Comparison of ENCODE assay signal across 16 cellular contexts in genomic region chr6:104537185-104537584, GRCh38.
DNase-seq lines count a peak whose midpoint lies in the region; ATAC-seq, FAIRE-seq and TF ChIP-seq lines count a peak whose summit lies in the region.
"Had no signal": no experiment of that assay in that cellular context is flagged by ENCODE, and none has a peak within 500 bp of the region (broad histone marks: within the 10 kb centered on the region; RNA-seq: fewer than 3 reads in every experiment).

No MANE protein-coding gene starts in this region.

- H3K18ac ChIP-seq in IMR-90 (ENCODE audit: low read depth, low read length): no peak overlapping the region

- H3K27ac Mint-ChIP-seq in endodermal cell: no peak overlapping the region
- H3K27ac Mint-ChIP-seq: activated CD4-positive, alpha-beta memory T cell treated with anti-CD3 and anti-CD28 coated beads for 36 hours; nephron had no signal

- H2BK120ac ChIP-seq in IMR-90 (ENCODE audit: low read depth, low read length): no peak overlapping the region

- H3K9ac ChIP-seq in IMR-90 (ENCODE audit: low read depth, low read length): no peak overlapping the region
- no peak overlapping the region for H3K9ac ChIP-seq in endodermal cell (ENCODE audit: extremely low read depth, low read length, poor library complexity, severe bottlenecking)

- no peak for TF ChIP-seq POLR2A in IMR-90 (IDR thresholded peaks at IDR 0.05; ENCODE audit: low read depth, low read length)

- no peaks in the 10 kb centered on the region for H3K36me3 Mint-ChIP-seq in endodermal cell (ENCODE audit: low read depth)
- H3K36me3 Mint-ChIP-seq: activated CD4-positive, alpha-beta memory T cell treated with anti-CD3 and anti-CD28 coated beads for 36 hours had no signal

- POLR2A ChIA-PET in AG04449 (lab: Yijun Ruan, JAX) (no interaction called here), IMR-90 (lab: Charles Lee; ENCODE audit: unreplicated experiment) (no interaction called here)

- no peak overlapping the region for H2AK9ac ChIP-seq in IMR-90 (replicated peaks; ENCODE audit: low read depth, low read length, poor library complexity)

- H3K79me1 ChIP-seq in IMR-90 (ENCODE audit: low read depth in 1 of 2, low read length in 2 of 2): no peaks in the 10 kb centered on the region

- H3K9me3 Mint-ChIP-seq in endodermal cell: no peaks in the 10 kb centered on the region
- H3K9me3 Mint-ChIP-seq: activated CD4-positive, alpha-beta memory T cell treated with anti-CD3 and anti-CD28 coated beads for 36 hours; nephron had no signal

- TF ChIP-seq RAD21 in IMR-90 (IDR thresholded peaks at IDR 0.05; ENCODE audit: low read length): no peak

- no TSS peak for BruUV-seq in IMR-90 (replicated peaks; lab: Mats Ljungman, UMichigan)

- no peak overlapping the region for H2BK20ac ChIP-seq in IMR-90 (ENCODE audit: low read depth, low read length)

- no peak overlapping the region; the same call in 1 of the 2 replicates for H3K4me2 ChIP-seq in IMR-90 (ENCODE audit: low read depth, low read length)
- H3K4me2 ChIP-seq: A549, hepatocyte had no signal

- no peak overlapping the region for H4K8ac ChIP-seq in IMR-90 (ENCODE audit: low read depth in 2 of 2, low read length in 2 of 2)

- H2AK5ac ChIP-seq in IMR-90 (ENCODE audit: low read depth, low read length): no peak overlapping the region

- no peak overlapping the region for H3K14ac ChIP-seq in IMR-90 (replicated peaks; ENCODE audit: low read depth, low read length)

- no peak for FAIRE-seq in bronchial epithelial cell (lab: Jason Lieb, UNC)
- FAIRE-seq: A549, TTC549 had no signal

- no CpG with 5 or more reads among the region's 1 CpG for WGBS in IMR-90 (ENCODE audit: extremely low coverage in 2 of 2, insufficient read length in 1 of 2), 2 experiments
- WGBS in endodermal cell (ENCODE audit: insufficient coverage in 1 of 2, insufficient read length in 1 of 2), 2 experiments: 88 to 92% methylated on average over 1 of the region's 1 CpG
- WGBS in psoas muscle, 3 donors: 74 to 82% (median 74%) methylated on average over 1 of the region's 1 CpG

- TF ChIP-seq CTCF in AG04449 (IDR thresholded peaks at IDR 0.05; ENCODE audit: insufficient read depth, low read length, missing control alignments) (no peak), IMR-90 (conservative IDR thresholded peaks at IDR 0.05; ENCODE audit: low read depth, low read length) (no peak), bronchial epithelial cell (IDR thresholded peaks at IDR 0.05; ENCODE audit: insufficient read depth, low read length, severe bottlenecking) (no peak), endodermal cell (conservative IDR thresholded peaks at IDR 0.05) (no peak), psoas muscle (IDR thresholded peaks at IDR 0.05) (no peak)

- ATAC-seq in IMR-90 (ENCODE audit: low read depth): peak; percentile 81
- ATAC-seq in psoas muscle: no peak
- ATAC-seq: A549; right lobe of liver; stimulated activated naive CD8-positive, alpha-beta T cell treated with anti-CD3 and anti-CD28 coated beads, Interleukin-15, Interleukin-2, amounts not matched to agents 100 U/mL and 50 U/mL, for 24 hours had no signal

- CTCF ChIA-PET in AG04449 (lab: Yijun Ruan, JAX) (interaction anchor here (1.0 to 1.9 kb wide), 3 partner anchors 11 to 239 kb away, joined by 3 to 5 read pairs (median 4); no protein-coding TSS in a partner anchor), IMR-90 (lab: Yijun Ruan, JAX) (interaction anchor here (1.3 kb wide), 1 partner anchor 12 kb away, joined by 3 read pairs; no protein-coding TSS in a partner anchor)

- H3K4me1 ChIP-seq in IMR-90 (ENCODE audit: control insufficient read depth, insufficient read depth, low read length) (no peaks in the 10 kb centered on the region; the same call in 1 of the 2 replicates), endodermal cell (ENCODE audit: control insufficient read depth, insufficient read depth, low read length) (no peaks in the 10 kb centered on the region), psoas muscle (no peaks in the 10 kb centered on the region)
- H3K4me1 ChIP-seq: A549, right lobe of liver had no signal

- H3K27me3 Mint-ChIP-seq in endodermal cell (ENCODE audit: insufficient read depth): no peaks in the 10 kb centered on the region

- peak; percentile 52 for DNase-seq in AG04449 (ENCODE audit: low read depth, low spot score)
- peak; percentile 69 for DNase-seq in IMR-90
- peak; percentile 50 for DNase-seq in bronchial epithelial cell (ENCODE audit: low read depth)
- DNase-seq in kidney glomerular epithelial cell (lab: John Stamatoyannopoulos, UW): peak; percentile 71
- no peak for DNase-seq in endodermal cell
- no peak for DNase-seq in psoas muscle
- no peak for DNase-seq in caudate nucleus (lab: John Stamatoyannopoulos, UW)
- no peak for DNase-seq in NCI-H2107 (lab: John Stamatoyannopoulos, UW)
- DNase-seq: activated CD4-positive, alpha-beta memory T cell treated with anti-CD3 and anti-CD28 coated beads for 36 hours; right lobe of liver; SHP77; stimulated activated naive CD8-positive, alpha-beta T cell treated with anti-CD3 and anti-CD28 coated beads, Interleukin-15, Interleukin-2, amounts not matched to agents 100 U/mL and 50 U/mL, for 24 hours had no signal

- H3K27ac ChIP-seq in IMR-90 (ENCODE audit: insufficient read depth, low read length): no peak overlapping the region
- H3K27ac ChIP-seq in endodermal cell (ENCODE audit: low read depth, low read length): no peak overlapping the region
- no peak overlapping the region for H3K27ac ChIP-seq in psoas muscle
- no peak overlapping the region for H3K27ac ChIP-seq in caudate nucleus (ENCODE audit: low read depth, low read length)
- H3K27ac ChIP-seq: A549, hepatocyte, right lobe of liver had no signal

- no peak overlapping the region for H3K56ac ChIP-seq in IMR-90 (ENCODE audit: extremely low read depth, insufficient read depth, low read length)

- H4K91ac ChIP-seq in IMR-90 (ENCODE audit: insufficient read depth, low read depth, low read length): no peak overlapping the region

- in situ Hi-C loops in IMR-90 (cut with MboI; ENCODE audit: low sequenced_read_pairs): no loop called here

- H3K9me1 ChIP-seq in IMR-90 (ENCODE audit: insufficient read depth, low read length): no peaks in the 10 kb centered on the region

- intact Hi-C loops in IMR-90 (cut with micrococcal nuclease) (no loop called here), psoas muscle (cut with DNase I) (no loop called here)

- no peak overlapping the region for H2BK15ac ChIP-seq in IMR-90 (ENCODE audit: low read depth, low read length)

- no peak overlapping the region for H2BK5ac ChIP-seq in IMR-90 (ENCODE audit: low read depth, low read length, poor library complexity, severe bottlenecking)

- no peak overlapping the region for H2AFZ ChIP-seq in IMR-90 (replicated peaks; ENCODE audit: low read length, poor library complexity)
- H2AFZ ChIP-seq: hepatocyte had no signal

- no peaks in the 10 kb centered on the region for H3K9me3 ChIP-seq in IMR-90 (ENCODE audit: control insufficient read depth, insufficient read depth, low read length)
- H3K9me3 ChIP-seq in endodermal cell (ENCODE audit: control insufficient read depth, low read length): no peaks in the 10 kb centered on the region
- H3K9me3 ChIP-seq in psoas muscle: no peaks in the 10 kb centered on the region
- H3K9me3 ChIP-seq: A549, right lobe of liver had no signal

- no peaks in the 10 kb centered on the region for H4K20me1 ChIP-seq in IMR-90 (ENCODE audit: insufficient read depth, low read length)

- H3K4me3 Mint-ChIP-seq in endodermal cell: no peak overlapping the region
- H3K4me3 Mint-ChIP-seq: activated CD4-positive, alpha-beta memory T cell treated with anti-CD3 and anti-CD28 coated beads for 36 hours; nephron had no signal

- H4K5ac ChIP-seq in IMR-90 (ENCODE audit: low read depth, low read length): no peak overlapping the region

- dilution Hi-C loops in IMR-90 (cut with HindIII; ENCODE audit: low sequenced_read_pairs, unreplicated experiment): no loop called here

- H3K4me3 ChIP-seq in AG04449 (ENCODE audit: low read depth, low read length) (no peak overlapping the region), IMR-90 (ENCODE audit: insufficient read depth, low read depth, low read length) (no peak overlapping the region), bronchial epithelial cell (ENCODE audit: low read depth, low read length) (no peak overlapping the region), endodermal cell (ENCODE audit: low read length) (no peak overlapping the region), psoas muscle (no peak overlapping the region)
- H3K4me3 ChIP-seq: A549, hepatocyte, right lobe of liver had no signal

- H3K36me3 ChIP-seq in IMR-90 (ENCODE audit: control insufficient read depth, insufficient read depth, low read length): no peaks in the 10 kb centered on the region
- H3K36me3 ChIP-seq in bronchial epithelial cell (ENCODE audit: control insufficient read depth, insufficient read depth, low read length): no peaks in the 10 kb centered on the region
- H3K36me3 ChIP-seq in endodermal cell (ENCODE audit: control insufficient read depth, insufficient read depth, low read length): no peaks in the 10 kb centered on the region
- no peaks in the 10 kb centered on the region for H3K36me3 ChIP-seq in psoas muscle (ENCODE audit: insufficient read depth in 1 of 2, low read depth in 1 of 2)
- H3K36me3 ChIP-seq: right lobe of liver had no signal

- no peak overlapping the region for H3K23ac ChIP-seq in IMR-90 (ENCODE audit: low read depth, low read length)

- no peaks in the 10 kb centered on the region for H3K27me3 ChIP-seq in IMR-90 (ENCODE audit: control insufficient read depth, insufficient read depth, low read length)
- H3K27me3 ChIP-seq in bronchial epithelial cell (ENCODE audit: control insufficient read depth, insufficient read depth, low read length): no peaks in the 10 kb centered on the region
- H3K27me3 ChIP-seq in endodermal cell (ENCODE audit: control insufficient read depth, insufficient read depth, low read length, poor library complexity, severe bottlenecking): no peaks in the 10 kb centered on the region
- no peaks in the 10 kb centered on the region for H3K27me3 ChIP-seq in psoas muscle (ENCODE audit: insufficient read depth in 3 of 3, low read length in 2 of 3)
- H3K27me3 ChIP-seq: hepatocyte, right lobe of liver had no signal

- H3K4ac ChIP-seq in IMR-90 (ENCODE audit: low read depth, low read length): no peak overlapping the region

- H3K4me1 Mint-ChIP-seq in endodermal cell: no peaks in the 10 kb centered on the region

TF ChIP-seq in IMR-90, 13 proteins besides CTCF, POLR2A, EP300 and RAD21 (continues in another document):
- TF ChIP-seq RFX5 (IDR thresholded peaks at IDR 0.05; ENCODE audit: low read depth, low read length) (no peak), NFE2L2 (IDR thresholded peaks at IDR 0.05; ENCODE audit: low read depth, low read length) (peak; percentile 65), FOS (IDR thresholded peaks at IDR 0.05; ENCODE audit: low read depth, low read length) (peak; percentile 86), CHD1 (IDR thresholded peaks at IDR 0.05; ENCODE audit: low read depth, low read length) (no peak), USF2 (IDR thresholded peaks at IDR 0.05; ENCODE audit: low read depth, low read length) (no peak)

Comparison
In these comparisons a context has a peak if more than half of its experiments do, and no peak if none do; other contexts are left out.
1. DNase-seq: peak in AG04449 (single experiment), IMR-90 (single experiment), bronchial epithelial cell (single experiment) and kidney glomerular epithelial cell (single experiment); none in endodermal cell (single experiment), psoas muscle (0 of 2), caudate nucleus (0 of 61) and NCI-H2107 (single experiment).